ENCODE assay signal across 16 cellular contexts in the genomic region with DNA sequence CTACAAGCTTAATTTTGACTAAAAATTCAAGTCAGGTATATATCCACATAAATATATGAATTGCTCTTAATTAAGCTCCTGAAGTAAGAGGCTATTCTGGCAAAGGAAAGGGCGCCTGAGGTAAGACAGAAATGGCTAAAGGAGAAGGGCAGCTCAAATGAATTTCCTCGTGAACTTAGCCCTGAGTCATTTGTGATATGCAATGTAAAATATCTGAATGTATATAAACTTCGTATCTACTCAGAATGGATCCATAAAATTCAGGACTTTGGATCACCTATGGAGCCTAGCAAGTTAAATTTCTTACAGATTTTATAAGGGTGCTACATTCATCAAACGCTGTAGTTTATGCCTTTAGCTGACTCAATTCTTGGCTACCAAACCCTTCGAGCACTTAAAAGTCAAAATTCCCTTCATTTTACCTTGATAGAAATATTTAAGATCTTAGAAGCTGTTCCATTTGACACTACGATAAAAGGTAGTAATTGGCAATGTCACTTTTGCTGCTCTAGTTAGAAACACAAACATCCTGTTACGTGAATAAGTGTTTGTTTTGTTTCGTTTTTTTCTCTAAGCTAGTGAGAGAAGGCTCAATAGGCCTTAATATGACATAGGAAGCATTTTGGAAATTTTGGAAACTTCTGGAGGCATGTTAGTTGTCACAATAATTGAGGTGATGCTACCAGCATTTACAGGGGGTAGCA.
DNase-seq lines count a peak whose midpoint lies in the region; ATAC-seq, FAIRE-seq and TF ChIP-seq lines count a peak whose summit lies in the region.
"Had no signal": no experiment of that assay in that cellular context is flagged by ENCODE, and none has a peak within 500 bp of the region (broad histone marks: within the 10 kb centered on the region; RNA-seq: fewer than 3 reads in every experiment).

No MANE protein-coding gene starts in this region.

- FAIRE-seq in bronchial epithelial cell (lab: Jason Lieb, UNC), result no peak

- no peak overlapping the region for H3K27ac Mint-ChIP-seq in T-helper 2 cell treated with Interferon-gamma antibody and Interleukin-4, amounts not matched to agents 5 μg/mL and 100 μg/mL, for 36 hours
- H3K27ac Mint-ChIP-seq: CD8-positive, alpha-beta T cell had no signal

- H3K27ac ChIP-seq in SK-N-SH (ENCODE audit: low read depth in 2 of 2, low read length in 1 of 2), result no peak overlapping the region
- H3K27ac ChIP-seq: HL-60, PC-9 had no signal

- no peak for TF ChIP-seq RAD21 in SK-N-SH (IDR thresholded peaks at IDR 0.05; ENCODE audit: low read length)

- ATAC-seq in SK-N-SH treated with all-trans-retinoic acid at 6 μM for 48 hours (no peak), GM19328 (IDR thresholded peaks at IDR 0.05; ENCODE audit: unreplicated experiment) (no peak), GM18520 (IDR thresholded peaks at IDR 0.05; ENCODE audit: unreplicated experiment) (no peak)
- ATAC-seq: CD8-positive, alpha-beta T cell had no signal

- no peak overlapping the region for H3K9ac ChIP-seq in SK-N-SH

- peak overlapping the region; percentile 9; the same call in 1 of the 2 replicates for H2AFZ ChIP-seq in SK-N-SH (ENCODE audit: low read depth)
- H2AFZ ChIP-seq: PC-9 had no signal

- H3K27me3 ChIP-seq in SK-N-SH (ENCODE audit: insufficient read depth), result no peaks in the 10 kb centered on the region
- no peaks in the 10 kb centered on the region for H3K27me3 ChIP-seq in bronchial epithelial cell (ENCODE audit: control insufficient read depth, insufficient read depth, low read length)

- H3K4me2 ChIP-seq in SK-N-SH, result no peak overlapping the region
- H3K4me2 ChIP-seq: PC-9 had no signal

- DNase-seq in SK-N-SH (no peak), NCI-H146 treated with DMSO at 0.1 percent for 48 hours (lab: John Stamatoyannopoulos, UW; ENCODE audit: unreplicated experiment) (peak; percentile 44), bronchial epithelial cell (ENCODE audit: low read depth) (peak; percentile 8), COR-L47 (lab: John Stamatoyannopoulos, UW) (no peak)
- DNase-seq in T-helper 2 cell treated with Interferon-gamma antibody and Interleukin-4, amounts not matched to agents 5 μg/mL and 100 μg/mL, for 36 hours (ENCODE audit: low spot score), result no peak
- DNase-seq: ACHN; CD8-positive, alpha-beta T cell; KBM-7; NCI-H1048; NCI-H526; PC-9; T-helper 1 cell had no signal

- H3K9me3 ChIP-seq in SK-N-SH, result no peaks in the 10 kb centered on the region

- peaks cover 3% of the 10 kb centered on the region for H3K4me1 Mint-ChIP-seq in T-helper 2 cell treated with Interferon-gamma antibody and Interleukin-4, amounts not matched to agents 5 μg/mL and 100 μg/mL, for 36 hours (ENCODE audit: low read depth)

- H3K4me3 ChIP-seq in SK-N-SH (ENCODE audit: low read depth in 2 of 2, low read length in 1 of 2) (no peak overlapping the region), bronchial epithelial cell (ENCODE audit: low read depth, low read length) (peak overlapping the region; percentile 12)
- H3K4me3 ChIP-seq: PC-9 had no signal

- H3K79me2 ChIP-seq in SK-N-SH (ENCODE audit: insufficient read depth), result peaks cover 63% of the 10 kb centered on the region

- no peak for TF ChIP-seq CTCF in SK-N-SH (IDR thresholded peaks at IDR 0.05)
- TF ChIP-seq CTCF in bronchial epithelial cell (IDR thresholded peaks at IDR 0.05; ENCODE audit: insufficient read depth, low read length, severe bottlenecking), result no peak

- H3K4me1 ChIP-seq in SK-N-SH (ENCODE audit: control insufficient read depth in 1 of 2, insufficient read depth in 2 of 2, low read depth in 1 of 2, low read length in 1 of 2), result peaks cover 0 to 34% of the 10 kb centered on the region in 2 experiments; a peak in 2 of 4 replicates

- POLR2A ChIA-PET in SK-N-SH (lab: Yijun Ruan, JAX), result no interaction called here

- H3K9me2 ChIP-seq in SK-N-SH, result no peaks in the 10 kb centered on the region

- H3K36me3 ChIP-seq in SK-N-SH (replicated peaks in 1 of 2; ENCODE audit: control insufficient read depth in 1 of 2, insufficient read depth in 2 of 2, low read length in 1 of 2) (peaks cover 0 to 9% of the 10 kb centered on the region in 2 experiments), bronchial epithelial cell (ENCODE audit: control insufficient read depth, insufficient read depth, low read length) (no peaks in the 10 kb centered on the region)

- peaks cover 20% of the 10 kb centered on the region for H3K36me3 Mint-ChIP-seq in T-helper 2 cell treated with Interferon-gamma antibody and Interleukin-4, amounts not matched to agents 5 μg/mL and 100 μg/mL, for 36 hours (ENCODE audit: low read depth)
- H3K36me3 Mint-ChIP-seq: CD8-positive, alpha-beta T cell had no signal

- H3K9me3 Mint-ChIP-seq in T-helper 2 cell treated with Interferon-gamma antibody and Interleukin-4, amounts not matched to agents 5 μg/mL and 100 μg/mL, for 36 hours, result peaks cover 3% of the 10 kb centered on the region
- H3K9me3 Mint-ChIP-seq: CD8-positive, alpha-beta T cell had no signal

- no peak overlapping the region for H3K4me3 Mint-ChIP-seq in T-helper 2 cell treated with Interferon-gamma antibody and Interleukin-4, amounts not matched to agents 5 μg/mL and 100 μg/mL, for 36 hours
- H3K4me3 Mint-ChIP-seq: CD8-positive, alpha-beta T cell had no signal

- H3F3A ChIP-seq in SK-N-SH (replicated peaks; ENCODE audit: insufficient read depth), result peaks cover 8% of the 10 kb centered on the region

- no peaks in the 10 kb centered on the region for H3K27me3 Mint-ChIP-seq in T-helper 2 cell treated with Interferon-gamma antibody and Interleukin-4, amounts not matched to agents 5 μg/mL and 100 μg/mL, for 36 hours (ENCODE audit: low read depth)

- H4K20me1 ChIP-seq in SK-N-SH (ENCODE audit: insufficient read depth), result no peaks in the 10 kb centered on the region

- 72% methylated on average over 8 of the region's 8 CpGs for WGBS in SK-N-SH (ENCODE audit: low lambda C conversion rate)

- TF ChIP-seq EP300 in SK-N-SH (IDR thresholded peaks at IDR 0.05; ENCODE audit: borderline replicate concordance in 1 of 2, low read depth in 1 of 2, low read length in 1 of 2), result no peak

- CTCF ChIA-PET in SK-N-SH (lab: Yijun Ruan, JAX), result interaction anchor here (0.6 to 1.4 kb wide), 2 partner anchors 11 to 118 kb away, joined by 3 read pairs; no protein-coding TSS in a partner anchor

TF ChIP-seq in SK-N-SH, 30 proteins besides CTCF, POLR2A, EP300 and RAD21 (continues in another document):
- TF ChIP-seq, protein P1, sequence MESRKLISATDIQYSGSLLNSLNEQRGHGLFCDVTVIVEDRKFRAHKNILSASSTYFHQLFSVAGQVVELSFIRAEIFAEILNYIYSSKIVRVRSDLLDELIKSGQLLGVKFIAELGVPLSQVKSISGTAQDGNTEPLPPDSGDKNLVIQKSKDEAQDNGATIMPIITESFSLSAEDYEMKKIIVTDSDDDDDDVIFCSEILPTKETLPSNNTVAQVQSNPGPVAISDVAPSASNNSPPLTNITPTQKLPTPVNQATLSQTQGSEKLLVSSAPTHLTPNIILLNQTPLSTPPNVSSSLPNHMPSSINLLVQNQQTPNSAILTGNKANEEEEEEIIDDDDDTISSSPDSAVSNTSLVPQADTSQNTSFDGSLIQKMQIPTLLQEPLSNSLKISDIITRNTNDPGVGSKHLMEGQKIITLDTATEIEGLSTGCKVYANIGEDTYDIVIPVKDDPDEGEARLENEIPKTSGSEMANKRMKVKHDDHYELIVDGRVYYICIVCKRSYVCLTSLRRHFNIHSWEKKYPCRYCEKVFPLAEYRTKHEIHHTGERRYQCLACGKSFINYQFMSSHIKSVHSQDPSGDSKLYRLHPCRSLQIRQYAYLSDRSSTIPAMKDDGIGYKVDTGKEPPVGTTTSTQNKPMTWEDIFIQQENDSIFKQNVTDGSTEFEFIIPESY (IDR thresholded peaks at IDR 0.05; ENCODE audit: borderline replicate concordance, low read depth), result no peak
- TF ChIP-seq TEAD4 (IDR thresholded peaks at IDR 0.05; ENCODE audit: borderline replicate concordance, insufficient read depth) (no peak), NFIC (IDR thresholded peaks at IDR 0.05; ENCODE audit: borderline replicate concordance) (no peak), TCF12 (IDR thresholded peaks at IDR 0.05) (no peak), YY1 (IDR thresholded peaks at IDR 0.05; ENCODE audit: low read depth) (no peak), RXRA (IDR thresholded peaks at IDR 0.05; ENCODE audit: borderline replicate concordance, low read depth) (no peak), MAX (IDR thresholded peaks at IDR 0.05; ENCODE audit: low read depth) (no peak)

TF ChIP-seq in SK-N-SH treated with all-trans-retinoic acid at 6 μM for 48 hours, 23 proteins besides CTCF, POLR2A, EP300 and RAD21:
- TF ChIP-seq, protein P2, sequence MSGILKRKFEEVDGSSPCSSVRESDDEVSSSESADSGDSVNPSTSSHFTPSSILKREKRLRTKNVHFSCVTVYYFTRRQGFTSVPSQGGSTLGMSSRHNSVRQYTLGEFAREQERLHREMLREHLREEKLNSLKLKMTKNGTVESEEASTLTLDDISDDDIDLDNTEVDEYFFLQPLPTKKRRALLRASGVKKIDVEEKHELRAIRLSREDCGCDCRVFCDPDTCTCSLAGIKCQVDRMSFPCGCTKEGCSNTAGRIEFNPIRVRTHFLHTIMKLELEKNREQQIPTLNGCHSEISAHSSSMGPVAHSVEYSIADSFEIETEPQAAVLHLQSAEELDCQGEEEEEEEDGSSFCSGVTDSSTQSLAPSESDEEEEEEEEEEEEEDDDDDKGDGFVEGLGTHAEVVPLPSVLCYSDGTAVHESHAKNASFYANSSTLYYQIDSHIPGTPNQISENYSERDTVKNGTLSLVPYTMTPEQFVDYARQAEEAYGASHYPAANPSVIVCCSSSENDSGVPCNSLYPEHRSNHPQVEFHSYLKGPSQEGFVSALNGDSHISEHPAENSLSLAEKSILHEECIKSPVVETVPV (CRISPR knock-in tag; IDR thresholded peaks at IDR 0.05), result no peak
- TF ChIP-seq TOX (CRISPR knock-in tag; IDR thresholded peaks at IDR 0.05; ENCODE audit: borderline replicate concordance) (no peak), ARNTL (CRISPR knock-in tag; IDR thresholded peaks at IDR 0.05; ENCODE audit: borderline replicate concordance, low read depth) (no peak), RARB (CRISPR knock-in tag; IDR thresholded peaks at IDR 0.05) (no peak), ZNF565 (CRISPR knock-in tag; conservative IDR thresholded peaks at IDR 0.05; ENCODE audit: low read depth) (no peak), GLIS3 (CRISPR knock-in tag; IDR thresholded peaks at IDR 0.05) (no peak)

Comparison
In these comparisons a context has a peak if more than half of its experiments do, and no peak if none do; other contexts are left out.
1. DNase-seq: peak in NCI-H146 treated with DMSO at 0.1 percent for 48 hours (single experiment) and bronchial epithelial cell (single experiment); none in SK-N-SH (single experiment), T-helper 2 cell treated with Interferon-gamma antibody and Interleukin-4, amounts not matched to agents 5 μg/mL and 100 μg/mL, for 36 hours (single experiment) and COR-L47 (single experiment).